In genomic region chr6:30615958-30616810, GRCh38 we compare ENCODE assay signal across 6 cellular contexts. TPM values are rescaled to one million over a fixed set of nuclear protein-coding genes. Genes with fewer than 3 reads are reported as not detected.
DNase-seq lines count a peak whose midpoint lies in the region; ATAC-seq and TF ChIP-seq lines count a peak whose summit lies in the region.

No MANE protein-coding gene starts in this region.

- H3K27me3 ChIP-seq in HUES64 (ENCODE audit: insufficient read depth, low read length) (no peaks in the 10 kb centered on the region), RWPE2 (ENCODE audit: insufficient read depth, poor library complexity, severe bottlenecking) (no peaks in the 10 kb centered on the region)

- DNase-seq in RWPE2 (ENCODE audit: low spot score) (no peak), epithelial cell of esophagus (ENCODE audit: low read depth) (no peak), retina (peak; percentile 78)

- no peak for TF ChIP-seq CTCF in RWPE2 (IDR thresholded peaks at IDR 0.05; ENCODE audit: poor library complexity, severe bottlenecking)
- TF ChIP-seq CTCF in epithelial cell of esophagus (IDR thresholded peaks at IDR 0.05; ENCODE audit: insufficient read depth, low read depth, low read length, missing control alignments), result no peak

- H3K9me3 ChIP-seq in HUES64 (ENCODE audit: insufficient read depth, low read depth, low read length), result no peaks in the 10 kb centered on the region
- H3K9me3 ChIP-seq in RWPE2 (ENCODE audit: severe bottlenecking), result no peaks in the 10 kb centered on the region

- H3K36me3 ChIP-seq in HUES64 (ENCODE audit: insufficient read depth, low read length) (peaks cover 49% of the 10 kb centered on the region), RWPE2 (ENCODE audit: low read depth) (peaks cover 47% of the 10 kb centered on the region)

- peak overlapping the region; percentile 100 for H3K9ac ChIP-seq in HUES64 (ENCODE audit: low read depth, low read length)

- H3K4me1 ChIP-seq in HUES64 (ENCODE audit: insufficient read depth, low read length), result peaks cover 21% of the 10 kb centered on the region
- H3K4me1 ChIP-seq in RWPE2 (ENCODE audit: insufficient read depth, poor library complexity, severe bottlenecking), result peaks cover 15% of the 10 kb centered on the region

- ATAC-seq in RWPE2 (ENCODE audit: low read depth), result no peak
- no peak for ATAC-seq in GM18519 (IDR thresholded peaks at IDR 0.05; ENCODE audit: low FRiP score, unreplicated experiment)
- no peak for ATAC-seq in GM21423 (IDR thresholded peaks at IDR 0.05; ENCODE audit: unreplicated experiment)

- H3K27ac ChIP-seq in HUES64 (ENCODE audit: low read depth, low read length), result peak overlapping the region; percentile 94
- H3K27ac ChIP-seq in RWPE2 (ENCODE audit: poor library complexity, severe bottlenecking), result peak overlapping the region; percentile 82

- H3K4me3 ChIP-seq in HUES64 (ENCODE audit: low read length) (peak overlapping the region; percentile 94), RWPE2 (ENCODE audit: severe bottlenecking) (peak overlapping the region; percentile 58), epithelial cell of esophagus (ENCODE audit: low read length) (peak overlapping the region; percentile 96)

- WGBS in HUES64, result 1% methylated on average over 4 of the region's 10 CpGs

RNA-seq across cellular contexts. Expression of gene PPP1R10, which starts 0.9 kb away (rescaled TPM):
- polyA plus RNA-seq in HUES64 (2013, experiment 1 of 2), result 28.6 TPM
- 32.6 TPM for polyA plus RNA-seq in HUES64 (2013, experiment 2 of 2)

RNA-seq across cellular contexts. Expression of gene MRPS18B, which starts 1.5 kb away (rescaled TPM):
- polyA plus RNA-seq in HUES64 (2013, experiment 1 of 2), result 51.8 TPM
- 53.8 TPM for polyA plus RNA-seq in HUES64 (2013, experiment 2 of 2)

RNA-seq across cellular contexts. Expression of gene ATAT1, which starts 10.5 kb away (rescaled TPM):
- 18.8 TPM for polyA plus RNA-seq in HUES64 (2013, experiment 1 of 2)
- 22.7 TPM for polyA plus RNA-seq in HUES64 (2013, experiment 2 of 2)

RNA-seq across cellular contexts. Expression of gene C6orf136, which starts 30.7 kb away (rescaled TPM):
- polyA plus RNA-seq in HUES64 (2013, experiment 1 of 2), result 12.3 TPM
- 13.1 TPM for polyA plus RNA-seq in HUES64 (2013, experiment 2 of 2)

RNA-seq across cellular contexts. Expression of gene ABCF1, which starts 44.9 kb away (rescaled TPM):
- 93.5 TPM for polyA plus RNA-seq in HUES64 (2013, experiment 1 of 2)
- 89.3 TPM for polyA plus RNA-seq in HUES64 (2013, experiment 2 of 2)
